In the genomic region with DNA sequence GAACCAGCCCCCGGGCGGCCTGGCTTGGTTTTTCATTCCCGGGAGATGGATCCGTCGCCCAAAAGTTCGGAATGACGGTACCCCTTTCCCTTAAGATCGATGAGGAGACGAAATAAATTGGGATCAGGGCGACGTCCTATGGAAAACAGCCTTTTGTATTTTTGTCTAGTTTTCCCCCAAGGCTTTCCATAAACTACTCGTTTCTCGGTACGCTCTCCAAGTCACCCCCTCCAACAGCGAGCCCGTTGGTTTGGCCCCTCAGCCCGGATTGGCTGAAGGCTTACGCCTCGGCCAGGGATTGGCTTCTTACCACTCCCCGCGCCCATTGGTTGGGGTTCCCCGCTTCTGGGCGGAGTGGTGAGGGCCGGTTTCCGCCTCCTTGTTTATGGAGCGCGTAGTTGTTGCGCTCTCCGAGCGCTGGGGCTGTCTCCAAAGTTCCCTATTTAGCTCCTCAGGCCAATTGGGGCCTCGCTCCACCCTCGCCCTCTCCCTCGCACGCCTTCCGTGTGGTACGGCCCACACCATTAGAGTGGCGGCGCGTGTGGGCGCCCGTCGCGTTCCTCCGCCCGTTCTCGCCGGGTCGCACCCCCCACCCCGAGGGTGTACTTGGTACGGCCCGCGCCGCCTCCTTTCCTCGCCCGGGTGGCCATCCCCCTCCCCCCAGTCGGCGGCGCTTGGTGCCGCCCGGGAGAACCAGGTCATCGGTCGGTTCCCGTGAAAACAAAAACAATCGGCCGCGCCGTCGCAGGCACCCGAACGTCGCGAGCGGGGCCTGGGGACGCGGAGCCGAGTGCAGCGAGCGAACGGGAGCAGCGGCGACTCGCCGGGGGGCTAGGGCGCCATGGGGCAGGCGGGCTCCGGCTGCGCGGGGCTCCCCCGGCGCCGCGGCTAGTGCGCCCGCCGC, we compare ENCODE assay signal across 8 cellular contexts. TPM values are rescaled to one million over a fixed set of nuclear protein-coding genes. Genes with fewer than 3 reads are reported as not detected.
A peak's percentile ranks its signal among the peaks of the same experiment; 100 is the strongest.
DNase-seq lines count a peak whose midpoint lies in the region; ATAC-seq and TF ChIP-seq lines count a peak whose summit lies in the region.
"Not testable (repeated sequence)": the region's sequence is repeated elsewhere in the genome, so short reads cannot be mapped to it uniquely, and the experiment has no call there.

A gene with protein sequence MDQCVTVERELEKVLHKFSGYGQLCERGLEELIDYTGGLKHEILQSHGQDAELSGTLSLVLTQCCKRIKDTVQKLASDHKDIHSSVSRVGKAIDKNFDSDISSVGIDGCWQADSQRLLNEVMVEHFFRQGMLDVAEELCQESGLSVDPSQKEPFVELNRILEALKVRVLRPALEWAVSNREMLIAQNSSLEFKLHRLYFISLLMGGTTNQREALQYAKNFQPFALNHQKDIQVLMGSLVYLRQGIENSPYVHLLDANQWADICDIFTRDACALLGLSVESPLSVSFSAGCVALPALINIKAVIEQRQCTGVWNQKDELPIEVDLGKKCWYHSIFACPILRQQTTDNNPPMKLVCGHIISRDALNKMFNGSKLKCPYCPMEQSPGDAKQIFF (plus strand): TSS at position 655 of the 904 bp plus-strand sequence. CDS start 377 bp downstream, outside the sequence.

- H3K14ac ChIP-seq in H9 (ENCODE audit: insufficient read depth, low read length) = peak within 1 kb of the TSS; percentile 82

- H4K91ac ChIP-seq in H9 (ENCODE audit: insufficient read length, low read depth, low read length) = not testable (repeated sequence)

- not testable (repeated sequence) for TF ChIP-seq CTCF in H9 (conservative IDR thresholded peaks at IDR 0.05); MM.1S (IDR thresholded peaks at IDR 0.05; ENCODE audit: low read length); foreskin keratinocyte (conservative IDR thresholded peaks at IDR 0.05); neural crest cell (conservative IDR thresholded peaks at IDR 0.05)

- H3T11ph ChIP-seq in H9 (ENCODE audit: low read length) = not testable (repeated sequence)

- not testable (repeated sequence) for H2AFZ ChIP-seq in H9 (ENCODE audit: low read length); MM.1S (ENCODE audit: low read length)

- not testable (repeated sequence) for H4K5ac ChIP-seq in H9 (ENCODE audit: insufficient read length, low read depth, low read length)

- not testable (repeated sequence) for H3K56ac ChIP-seq in H9 (ENCODE audit: insufficient read length, low read depth, low read length)

- DNase-seq in H9 (peak; percentile 79), MM.1S (peak; percentile 80), foreskin keratinocyte (peak; percentile 77 to 85), neural crest cell (ENCODE audit: low read depth, low spot score) (peak; percentile 79)
- peak; percentile 94 for DNase-seq in activated naive CD4-positive, alpha-beta T cell treated with Interleukin-2 at 50 U/mL for 16 hours

- H2BK12ac ChIP-seq in H9 (ENCODE audit: insufficient read length, low read depth, low read length) = not testable (repeated sequence)

- H2BK15ac ChIP-seq in H9 (ENCODE audit: low read depth, low read length) = not testable (repeated sequence)

- not testable (repeated sequence) for H3K9me2 ChIP-seq in MM.1S (replicated peaks; ENCODE audit: insufficient read depth, low read length)

- not testable (repeated sequence) for H2AK5ac ChIP-seq in H9 (ENCODE audit: insufficient read length, low read length)

- H3K27ac Mint-ChIP-seq in H9 (peak within 1 kb of the TSS in 2 of 3 experiments; percentile 35 to 82; a peak in 2 of 7 replicates), neural crest cell (ENCODE audit: unreplicated experiment) (peak within 1 kb of the TSS; percentile 35)
- H3K27ac Mint-ChIP-seq in stimulated activated naive CD8-positive, alpha-beta T cell treated with anti-CD3 and anti-CD28 coated beads, Interleukin-15, Interleukin-2, amounts not matched to agents 100 ng/mL and 50 ng/mL, for 24 hours = peak within 1 kb of the TSS; percentile 52

- H3K23ac ChIP-seq in H9 (ENCODE audit: insufficient read length, low read depth, low read length) = not testable (repeated sequence)

- H3K18ac ChIP-seq in H9 (ENCODE audit: insufficient read length, low read depth, low read length) = not testable (repeated sequence)

- H3K36me3 Mint-ChIP-seq in H9 (ENCODE audit: insufficient read depth in 1 of 3, low read depth in 3 of 3); neural crest cell (ENCODE audit: low read depth); stimulated activated naive CD8-positive, alpha-beta T cell treated with anti-CD3 and anti-CD28 coated beads, Interleukin-15, Interleukin-2, amounts not matched to agents 100 ng/mL and 50 ng/mL, for 24 hours (ENCODE audit: low read depth): not testable (repeated sequence)

- H3K4me3 ChIP-seq in MM.1S (ENCODE audit: low read length) = peak within 1 kb of the TSS; percentile 61

- H3F3A ChIP-seq in MM.1S (ENCODE audit: insufficient read depth, low read length) = not testable (repeated sequence)

- peak; percentile 98 for ATAC-seq in SK-N-SH treated with all-trans-retinoic acid at 6 μM for 48 hours
- peak; percentile 96 for ATAC-seq in foreskin keratinocyte

- not testable (repeated sequence) for H2BK120ac ChIP-seq in H9 (ENCODE audit: low read depth, low read length, poor library complexity, severe bottlenecking)

- H4K8ac ChIP-seq in H9 (replicated peaks; ENCODE audit: insufficient read length, low read depth, low read length) = not testable (repeated sequence)

- not testable (repeated sequence) for H3K23me2 ChIP-seq in H9 (ENCODE audit: insufficient read length, low read depth, low read length, poor library complexity, severe bottlenecking)

- not testable (repeated sequence) for H3K4ac ChIP-seq in H9 (ENCODE audit: low read depth, low read length)

- not testable (repeated sequence) for H3K27ac ChIP-seq in H9 (ENCODE audit: insufficient read length, low read depth, low read length); foreskin keratinocyte
- H3K27ac ChIP-seq in MM.1S (ENCODE audit: low read length) = peak within 1 kb of the TSS; percentile 74; the same call in 1 of the 2 replicates

- H3K9ac ChIP-seq in ES-I3 (ENCODE audit: low read depth, low read length) (peak within 1 kb of the TSS; percentile 48), H9 (ENCODE audit: extremely low read depth, insufficient read length, low read length) (peak within 1 kb of the TSS; percentile 65), MM.1S (ENCODE audit: low read length) (peak within 1 kb of the TSS; percentile 55; the same call in 1 of the 2 replicates)

- not testable (repeated sequence) for H3K9me3 ChIP-seq in ES-I3 (ENCODE audit: control insufficient read depth, insufficient read depth, low read length); H9 (ENCODE audit: control insufficient read depth, low read depth, low read length); MM.1S (replicated peaks; ENCODE audit: insufficient read depth, low read length)

- H2BK20ac ChIP-seq in H9 (ENCODE audit: low read depth, low read length, poor library complexity, severe bottlenecking) = not testable (repeated sequence)

- WGBS in H9 (ENCODE audit: extremely low coverage, insufficient read length, low lambda C conversion rate) = no CpG with 5 or more reads among the region's 95 CpGs

- H3K27me3 Mint-ChIP-seq in H9 (ENCODE audit: low read depth); neural crest cell (ENCODE audit: low read depth); stimulated activated naive CD8-positive, alpha-beta T cell treated with anti-CD3 and anti-CD28 coated beads, Interleukin-15, Interleukin-2, amounts not matched to agents 100 ng/mL and 50 ng/mL, for 24 hours: not testable (repeated sequence)

- not testable (repeated sequence) for H3K79me2 ChIP-seq in H9 (ENCODE audit: insufficient read depth, low read length)
- H3K79me2 ChIP-seq in MM.1S (ENCODE audit: low read length) = peaks cover 11% of the 10 kb centered on the region

- H3K79me1 ChIP-seq in H9 (ENCODE audit: insufficient read depth, low read depth, low read length, poor library complexity, severe bottlenecking) = not testable (repeated sequence)

- H3K4me2 ChIP-seq in H9 (ENCODE audit: insufficient read depth, insufficient read length, low read length) = peak within 1 kb of the TSS; percentile 64
- H3K4me2 ChIP-seq in MM.1S (ENCODE audit: low read depth, low read length) = peak within 1 kb of the TSS; percentile 55; the same call in 1 of the 2 replicates

- H4K20me1 ChIP-seq in H9 (ENCODE audit: control insufficient read depth, insufficient read depth, insufficient read length); MM.1S (ENCODE audit: insufficient read depth, low read length): not testable (repeated sequence)

- H3K4me1 Mint-ChIP-seq in H9; neural crest cell; stimulated activated naive CD8-positive, alpha-beta T cell treated with anti-CD3 and anti-CD28 coated beads, Interleukin-15, Interleukin-2, amounts not matched to agents 100 ng/mL and 50 ng/mL, for 24 hours (ENCODE audit: low read depth): not testable (repeated sequence)

- peak within 1 kb of the TSS; percentile 75 to 84 for H3K4me3 Mint-ChIP-seq in H9
- H3K4me3 Mint-ChIP-seq in neural crest cell = peak within 1 kb of the TSS; percentile 86
- H3K4me3 Mint-ChIP-seq in stimulated activated naive CD8-positive, alpha-beta T cell treated with anti-CD3 and anti-CD28 coated beads, Interleukin-15, Interleukin-2, amounts not matched to agents 100 ng/mL and 50 ng/mL, for 24 hours = peak within 1 kb of the TSS; percentile 86

- not testable (repeated sequence) for H2BK5ac ChIP-seq in H9 (ENCODE audit: insufficient read length, low read length)

- H3K36me3 ChIP-seq in ES-I3 (ENCODE audit: insufficient read depth, low read length); MM.1S (replicated peaks; ENCODE audit: insufficient read depth, low read length): not testable (repeated sequence)

- not testable (repeated sequence) for H3K9me3 Mint-ChIP-seq in H9; neural crest cell; stimulated activated naive CD8-positive, alpha-beta T cell treated with anti-CD3 and anti-CD28 coated beads, Interleukin-15, Interleukin-2, amounts not matched to agents 100 ng/mL and 50 ng/mL, for 24 hours

- H3K4me1 ChIP-seq in ES-I3 (ENCODE audit: insufficient read depth, low read length); H9 (ENCODE audit: insufficient read depth, low read length); MM.1S (ENCODE audit: low read length); foreskin keratinocyte: not testable (repeated sequence)

- not testable (repeated sequence) for H3K27me3 ChIP-seq in H9 (ENCODE audit: insufficient read depth, low read length); MM.1S (replicated peaks; ENCODE audit: insufficient read depth, low read length); foreskin keratinocyte

RNA-seq across cellular contexts. Expression of the gene that starts here (rescaled TPM):
- total RNA-seq in H9 (2021) (48.8 and 51.5 TPM in 2 replicates), foreskin keratinocyte (22.1 and 23.6 TPM in 2 replicates), neural crest cell (36.2 and 40.1 TPM in 2 replicates)
- 6.5 and 8.4 TPM in 2 replicates for polyA plus RNA-seq in foreskin keratinocyte
